Comparison of ENCODE assay signal across 11 cellular contexts in genomic region chr1:10495942-10496341, GRCh38. TPM values are rescaled to one million over a fixed set of nuclear protein-coding genes. Genes with fewer than 3 reads are reported as not detected.
A peak's percentile ranks its signal among the peaks of the same experiment; 100 is the strongest.
DNase-seq lines count a peak whose midpoint lies in the region; ATAC-seq and TF ChIP-seq lines count a peak whose summit lies in the region.
"Had no signal": no experiment of that assay in that cellular context is flagged by ENCODE, and none has a peak within 500 bp of the region (broad histone marks: within the 10 kb centered on the region; RNA-seq: fewer than 3 reads in every experiment).

No MANE protein-coding gene starts in this region.

- peak overlapping the region; percentile 91 for H3K27ac Mint-ChIP-seq in activated CD4-positive, alpha-beta T cell treated with anti-CD3 and anti-CD28 coated beads, Interleukin-2, amount 10 ng/mL, durations not matched to agents 24 days and 14 days
- peak overlapping the region; percentile 94 for H3K27ac Mint-ChIP-seq in stimulated activated naive B cell treated with anti-CD40 and anti-IgM and Interleukin-4, amounts not matched to agents 10 μg/mL and 1 μg/mL and 100 μg/mL, for 72 hours

- H3K36me3 ChIP-seq in esophagus squamous epithelium, result peaks cover 0 to 6% (median 0%) of the 10 kb centered on the region in 3 donors

- peak overlapping the region; percentile 85 for H3K4me3 Mint-ChIP-seq in activated CD4-positive, alpha-beta T cell treated with anti-CD3 and anti-CD28 coated beads, Interleukin-2, amount 10 ng/mL, durations not matched to agents 24 days and 14 days
- peak overlapping the region; percentile 25 to 48 for H3K4me3 Mint-ChIP-seq in stimulated activated naive B cell treated with anti-CD40 and anti-IgM and Interleukin-4, amounts not matched to agents 10 μg/mL and 1 μg/mL and 100 μg/mL, for 72 hours
- H3K4me3 Mint-ChIP-seq: nephron progenitor cell had no signal

- 38 to 66% methylated on average over 4 to 8 of the region's 13 CpGs for WGBS in esophagus squamous epithelium, 2 donors

- ATAC-seq in stimulated activated naive B cell treated with anti-CD40 and anti-IgM and Interleukin-4, amounts not matched to agents 10 μg/mL and 1 μg/mL and 100 μg/mL, for 72 hours (replicated peaks), result no peak

- POLR2A ChIA-PET in GM10248 (lab: Yijun Ruan, JAX), result interaction anchor here (0.5 kb wide), 1 partner anchor 8 kb away, joined by 3 read pairs; no protein-coding TSS in a partner anchor

- no peaks in the 10 kb centered on the region for H3K9me3 ChIP-seq in esophagus squamous epithelium

- no peaks in the 10 kb centered on the region for H3K27me3 ChIP-seq in esophagus squamous epithelium

- no peak for TF ChIP-seq CTCF in esophagus squamous epithelium (IDR thresholded peaks at IDR 0.05)
- TF ChIP-seq CTCF in GM10248 (IDR thresholded peaks at IDR 0.05; ENCODE audit: control extremely low read depth, extremely low read depth, low read depth, missing control alignments), result no peak

- H3K36me3 Mint-ChIP-seq in activated CD4-positive, alpha-beta T cell treated with anti-CD3 and anti-CD28 coated beads, Interleukin-2, amount 10 ng/mL, durations not matched to agents 24 days and 14 days (ENCODE audit: low read depth), result peaks cover 10% of the 10 kb centered on the region
- H3K36me3 Mint-ChIP-seq in stimulated activated naive B cell treated with anti-CD40 and anti-IgM and Interleukin-4, amounts not matched to agents 10 μg/mL and 1 μg/mL and 100 μg/mL, for 72 hours, result peaks cover 5 to 26% of the 10 kb centered on the region in 2 donors

- H3K27me3 Mint-ChIP-seq in activated CD4-positive, alpha-beta T cell treated with anti-CD3 and anti-CD28 coated beads, Interleukin-2, amount 10 ng/mL, durations not matched to agents 24 days and 14 days, result no peaks in the 10 kb centered on the region
- no peaks in the 10 kb centered on the region for H3K27me3 Mint-ChIP-seq in stimulated activated naive B cell treated with anti-CD40 and anti-IgM and Interleukin-4, amounts not matched to agents 10 μg/mL and 1 μg/mL and 100 μg/mL, for 72 hours

- H3K4me3 ChIP-seq in esophagus squamous epithelium, result peak overlapping the region in 2 of 4 donors; percentile 25 to 51

- H3K4me1 Mint-ChIP-seq in activated CD4-positive, alpha-beta T cell treated with anti-CD3 and anti-CD28 coated beads, Interleukin-2, amount 10 ng/mL, durations not matched to agents 24 days and 14 days, result peaks cover 47% of the 10 kb centered on the region
- peaks cover 28 to 32% of the 10 kb centered on the region in 2 donors for H3K4me1 Mint-ChIP-seq in stimulated activated naive B cell treated with anti-CD40 and anti-IgM and Interleukin-4, amounts not matched to agents 10 μg/mL and 1 μg/mL and 100 μg/mL, for 72 hours

- TF ChIP-seq POLR2A in esophagus squamous epithelium (IDR thresholded peaks at IDR 0.05), result peak in 1 of 4 donors; percentile 53

- CTCF ChIA-PET in GM10248 (lab: Yijun Ruan, JAX), result interaction anchor here (1.4 to 9.0 kb wide), 9 partner anchors 10 to 476 kb away, joined by 3 to 147 read pairs (median 14); partner anchors contain the start of gene CENPS

- DNase-seq in activated effector memory CD4-positive, alpha-beta T cell treated with anti-CD3 and anti-CD28 coated beads, Interleukin-2, amount 50 U/mL, for 16 hours, result peak; percentile 65
- no peak for DNase-seq in activated effector memory CD4-positive, alpha-beta T cell treated with Interleukin-2 at 50 U/mL for 16 hours
- DNase-seq in activated CD4-positive, alpha-beta T cell treated with anti-CD3 and anti-CD28 coated beads, Interleukin-2, amount 10 ng/mL, durations not matched to agents 24 days and 14 days, result peak; percentile 78
- DNase-seq in esophagus squamous epithelium (lab: John Stamatoyannopoulos, UW) (no peak), DMS53 treated with DMSO at 0.1 percent for 48 hours (lab: John Stamatoyannopoulos, UW; ENCODE audit: unreplicated experiment) (no peak), GM10248 (ENCODE audit: extremely low spot score) (no peak), cerebellar nuclear complex (lab: John Stamatoyannopoulos, UW) (no peak)
- DNase-seq in stimulated activated naive B cell treated with anti-CD40 and anti-IgM and Interleukin-4, amounts not matched to agents 10 μg/mL and 1 μg/mL and 100 μg/mL, for 72 hours, result no peak
- DNase-seq: Kasumi-1, nephron progenitor cell, WERI-Rb-1 had no signal

- H3K4me1 ChIP-seq in esophagus squamous epithelium, result peaks cover 11 to 41% (median 20%) of the 10 kb centered on the region in 3 donors

- peak overlapping the region; percentile 88 to 94 (median 92) for H3K27ac ChIP-seq in esophagus squamous epithelium
- H3K27ac ChIP-seq: WERI-Rb-1 had no signal

- H3K9me3 Mint-ChIP-seq in activated CD4-positive, alpha-beta T cell treated with anti-CD3 and anti-CD28 coated beads, Interleukin-2, amount 10 ng/mL, durations not matched to agents 24 days and 14 days, result no peaks in the 10 kb centered on the region
- no peaks in the 10 kb centered on the region for H3K9me3 Mint-ChIP-seq in stimulated activated naive B cell treated with anti-CD40 and anti-IgM and Interleukin-4, amounts not matched to agents 10 μg/mL and 1 μg/mL and 100 μg/mL, for 72 hours
- H3K9me3 Mint-ChIP-seq: nephron progenitor cell had no signal

- intact Hi-C loops in activated CD4-positive, alpha-beta T cell treated with anti-CD3 and anti-CD28 coated beads, Interleukin-2, amount 10 ng/mL, durations not matched to agents 24 days and 14 days (cut with micrococcal nuclease), result loop anchor here (1.0 to 10.0 kb wide), 7 partner anchors 15 to 516 kb away; partner anchors contain the start of genes KIF1B and TARDBP
- intact Hi-C loops in esophagus squamous epithelium (cut with DNase I), result no loop called here

RNA-seq across cellular contexts. Expression of gene PEX14, which starts 21.2 kb away (rescaled TPM):
- 20.7 and 21.6 TPM in 2 replicates for total RNA-seq in activated CD4-positive, alpha-beta T cell treated with anti-CD3 and anti-CD28 coated beads, Interleukin-2, amount 10 ng/mL, durations not matched to agents 24 days and 14 days
- 10 to 100 TPM in 3 of 4 donors, 1 to 10 TPM in 1; 9.4 to 22.9 (median 15.2) TPM for total RNA-seq in esophagus squamous epithelium

RNA-seq across cellular contexts. Expression of gene DFFA, which starts 23.6 kb away (rescaled TPM):
- total RNA-seq in activated CD4-positive, alpha-beta T cell treated with anti-CD3 and anti-CD28 coated beads, Interleukin-2, amount 10 ng/mL, durations not matched to agents 24 days and 14 days, result 57.4 and 58.2 TPM in 2 replicates
- total RNA-seq in esophagus squamous epithelium, result 10 to 100 TPM; 14.9 to 40.4 (median 26.0) TPM

RNA-seq across cellular contexts. Expression of gene CORT, which starts 46.1 kb away (rescaled TPM):
- 0.40 and 0.52 TPM in 2 replicates for total RNA-seq in activated CD4-positive, alpha-beta T cell treated with anti-CD3 and anti-CD28 coated beads, Interleukin-2, amount 10 ng/mL, durations not matched to agents 24 days and 14 days
- total RNA-seq in esophagus squamous epithelium, result under 1 TPM in 3 of 4 donors, not detected in 1; 0.38 to 0.83 (median 0.70) TPM

Comparison
In these comparisons a context has a peak if more than half of its experiments do, and no peak if none do; other contexts are left out.
1. DNase-seq: peak in activated effector memory CD4-positive, alpha-beta T cell treated with anti-CD3 and anti-CD28 coated beads, Interleukin-2, amount 50 U/mL, for 16 hours (single experiment) and activated CD4-positive, alpha-beta T cell treated with anti-CD3 and anti-CD28 coated beads, Interleukin-2, amount 10 ng/mL, durations not matched to agents 24 days and 14 days (single experiment); none in activated effector memory CD4-positive, alpha-beta T cell treated with Interleukin-2 at 50 U/mL for 16 hours (single experiment), esophagus squamous epithelium (single experiment), stimulated activated naive B cell treated with anti-CD40 and anti-IgM and Interleukin-4, amounts not matched to agents 10 μg/mL and 1 μg/mL and 100 μg/mL, for 72 hours (single experiment), DMS53 treated with DMSO at 0.1 percent for 48 hours (single experiment), GM10248 (single experiment) and cerebellar nuclear complex (0 of 2).